ENCODE assay signal across 8 cellular contexts in genomic region chr5:140926903-140927573, GRCh38. TPM values are rescaled to one million over a fixed set of nuclear protein-coding genes. Genes with fewer than 3 reads are reported as not detected.
DNase-seq lines count a peak whose midpoint lies in the region; ATAC-seq and TF ChIP-seq lines count a peak whose summit lies in the region.

No MANE protein-coding gene starts in this region.

- POLR2A ChIA-PET in activated CD4-positive, alpha-beta T cell treated with anti-CD3 and anti-CD28 coated beads for 36 hours (lab: Charles Lee) = interaction anchor here (0.6 kb wide), 1 partner anchor 8 kb away, joined by 3 read pairs; no protein-coding TSS in a partner anchor

- CTCF ChIA-PET in activated CD4-positive, alpha-beta T cell treated with anti-CD3 and anti-CD28 coated beads for 36 hours (lab: Charles Lee) = interaction anchor here (1.0 to 1.8 kb wide), 4 partner anchors 9 to 91 kb away, joined by 3 to 5 read pairs (median 4); no protein-coding TSS in a partner anchor
- CTCF ChIA-PET in mammary epithelial cell (lab: Charles Lee; ENCODE audit: low non-redundant PET) = interaction anchor here (0.7 to 2.1 kb wide), 3 partner anchors 40 to 113 kb away, joined by 3 to 42 read pairs (median 9); partner anchors contain the start of gene PCDHAC2

- intact Hi-C loops in activated CD4-positive, alpha-beta T cell treated with anti-CD3 and anti-CD28 coated beads for 36 hours (cut with DNase I, micrococcal nuclease) = loop anchor here (1.0 to 5.0 kb wide), 2 partner anchors 50 to 114 kb away; partner anchors contain the start of gene PCDHA12 (in 1 of the 2)
- intact Hi-C loops in mammary epithelial cell (cut with micrococcal nuclease) = loop anchor here (1.0 to 2.0 kb wide), 6 partner anchors 40 to 113 kb away; partner anchors contain the start of genes PCDHA12, PCDHA13 and PCDHAC2

- peaks cover 50% of the 10 kb centered on the region for H3K27me3 Mint-ChIP-seq in activated CD4-positive, alpha-beta T cell treated with anti-CD3 and anti-CD28 coated beads for 36 hours

- dilution Hi-C loops in mammary epithelial cell (cut with HindIII; ENCODE audit: low sequenced_read_pairs) = no loop called here

- H3K9ac ChIP-seq in mammary epithelial cell (ENCODE audit: insufficient read depth, low read length) = no peak overlapping the region

- peak overlapping the region; percentile 100 for H3K4me2 ChIP-seq in mammary epithelial cell (ENCODE audit: insufficient read depth, low read depth, low read length)

- H2AFZ ChIP-seq in mammary epithelial cell (ENCODE audit: low read depth, low read length) = peak overlapping the region; percentile 98

- H3K36me3 Mint-ChIP-seq in activated CD4-positive, alpha-beta T cell treated with anti-CD3 and anti-CD28 coated beads for 36 hours (ENCODE audit: low read depth) = peaks cover 2% of the 10 kb centered on the region

- in situ Hi-C loops in mammary epithelial cell (cut with MboI; ENCODE audit: low sequenced_read_pairs in 2 of 2) = loop anchor here in 1 of 2 donors (5.0 to 10.0 kb wide), 2 partner anchors 62 to 115 kb away; partner anchors contain the start of gene PCDHA11

- H3K27ac ChIP-seq in mammary epithelial cell (ENCODE audit: insufficient read depth, low read depth, low read length) (no peak overlapping the region), thoracic aorta (no peak overlapping the region)

- no peaks in the 10 kb centered on the region for H3K79me2 ChIP-seq in mammary epithelial cell (ENCODE audit: insufficient read depth, low read length)

- H3K4me1 ChIP-seq in mammary epithelial cell (ENCODE audit: insufficient read depth, low read length) = peaks cover 18% of the 10 kb centered on the region
- peaks cover 3 to 9% of the 10 kb centered on the region in 2 donors for H3K4me1 ChIP-seq in thoracic aorta (ENCODE audit: control insufficient read depth in 1 of 2, low read depth in 2 of 2)

- peak overlapping the region; percentile 40 for H3K4me3 Mint-ChIP-seq in activated CD4-positive, alpha-beta T cell treated with anti-CD3 and anti-CD28 coated beads for 36 hours

- no peaks in the 10 kb centered on the region for H4K20me1 ChIP-seq in mammary epithelial cell (ENCODE audit: insufficient read depth, low read length)

- no peaks in the 10 kb centered on the region for H3K9me3 Mint-ChIP-seq in activated CD4-positive, alpha-beta T cell treated with anti-CD3 and anti-CD28 coated beads for 36 hours (ENCODE audit: low read depth)

- H3K27me3 ChIP-seq in mammary epithelial cell (ENCODE audit: insufficient read depth, low read length) (peaks cover 3% of the 10 kb centered on the region), thoracic aorta (replicated peaks; ENCODE audit: insufficient read depth) (no peaks in the 10 kb centered on the region)

- TSS peak; percentile 44 for BruUV-seq in mammary epithelial cell (replicated peaks; lab: Mats Ljungman, UMichigan)

- H3K9me3 ChIP-seq in mammary epithelial cell (replicated peaks; ENCODE audit: insufficient read depth, low read length) (no peaks in the 10 kb centered on the region), thoracic aorta (no peaks in the 10 kb centered on the region)

- H3K4me1 Mint-ChIP-seq in activated CD4-positive, alpha-beta T cell treated with anti-CD3 and anti-CD28 coated beads for 36 hours = peaks cover 7% of the 10 kb centered on the region

- H3K27ac Mint-ChIP-seq in activated CD4-positive, alpha-beta T cell treated with anti-CD3 and anti-CD28 coated beads for 36 hours = no peak overlapping the region

- WGBS in mammary epithelial cell (ENCODE audit: low coverage, missing lambda C conversion rate) = 6% methylated on average over 26 of the region's 55 CpGs

- H3K36me3 ChIP-seq in mammary epithelial cell (ENCODE audit: insufficient read depth, low read length) = no peaks in the 10 kb centered on the region
- no peaks in the 10 kb centered on the region for H3K36me3 ChIP-seq in thoracic aorta

- peak; percentile 9 for DNase-seq in activated CD4-positive, alpha-beta T cell treated with anti-CD3 and anti-CD28 coated beads for 36 hours
- DNase-seq in activated CD4-positive, alpha-beta T cell treated with anti-CD3 and anti-CD28 coated beads for 48 hours = no peak
- DNase-seq in mammary epithelial cell = no peak
- DNase-seq in left lobe of liver (ENCODE audit: low spot score) = no peak
- no peak for DNase-seq in thoracic aorta (ENCODE audit: low spot score)
- no peak for DNase-seq in GM10266 (ENCODE audit: extremely low spot score)

- ATAC-seq in activated CD4-positive, alpha-beta T cell treated with anti-CD3 and anti-CD28 coated beads for 36 hours = no peak
- ATAC-seq in left lobe of liver (peak; percentile 56), thoracic aorta (ENCODE audit: insufficient number of reproducible peaks, low FRiP score, low read depth) (no peak), HG02588 (IDR thresholded peaks at IDR 0.05; ENCODE audit: unreplicated experiment) (no peak), GM21367 (IDR thresholded peaks at IDR 0.05; ENCODE audit: unreplicated experiment) (no peak)

- H3K4me3 ChIP-seq in mammary epithelial cell (replicated peaks in 1 of 3; ENCODE audit: insufficient read depth in 1 of 3, low read depth in 2 of 3, low read length in 3 of 3) (peak overlapping the region; percentile 75 to 80 (median 77)), thoracic aorta (peak overlapping the region; percentile 76)

- TF ChIP-seq CTCF in mammary epithelial cell (conservative IDR thresholded peaks at IDR 0.05 in 1 of 2, IDR thresholded peaks at IDR 0.05 in 1 of 2; ENCODE audit: extremely low read depth in 1 of 2, insufficient read depth in 1 of 2, low read depth in 1 of 2, low read length in 2 of 2) (no peak), thoracic aorta (IDR thresholded peaks at IDR 0.05) (no peak), GM10266 (IDR thresholded peaks at IDR 0.05; ENCODE audit: control insufficient read depth, insufficient read depth, low read depth, missing control alignments) (no peak)

RNA-seq across cellular contexts. Expression of gene PCDHAC1, which starts 0.9 kb away (rescaled TPM):
- not detected for total RNA-seq in activated CD4-positive, alpha-beta T cell treated with anti-CD3 and anti-CD28 coated beads for 36 hours
- total RNA-seq in mammary epithelial cell (1 to 10 TPM; 1.3 to 2.8 TPM), left lobe of liver (0.28 TPM), thoracic aorta (1 to 10 TPM in 1 of 2 donors, under 1 TPM in 1; 0.71 to 1.2 TPM)
- 1.5 TPM for polyA plus RNA-seq in mammary epithelial cell
- polyA minus RNA-seq in mammary epithelial cell = 0.52 TPM

RNA-seq across cellular contexts. Expression of gene PCDHAC2, which starts 39.2 kb away (rescaled TPM):
- not detected for total RNA-seq in activated CD4-positive, alpha-beta T cell treated with anti-CD3 and anti-CD28 coated beads for 36 hours
- total RNA-seq in mammary epithelial cell (1 to 10 TPM; 3.7 to 5.8 TPM), left lobe of liver (0.86 TPM), thoracic aorta (under 1 TPM in 1 of 2 donors, not detected in 1; 0.71 TPM)
- 5.4 TPM for polyA plus RNA-seq in mammary epithelial cell
- 12.6 TPM for polyA minus RNA-seq in mammary epithelial cell

RNA-seq across cellular contexts. Expression of gene PCDHA13, which starts 45.1 kb away (rescaled TPM):
- not detected for total RNA-seq in activated CD4-positive, alpha-beta T cell treated with anti-CD3 and anti-CD28 coated beads for 36 hours
- 1 to 10 TPM in 1 of 2 donors, under 1 TPM in 1; 0.52 to 1.2 TPM for total RNA-seq in mammary epithelial cell
- 0.11 TPM for polyA plus RNA-seq in mammary epithelial cell
- polyA minus RNA-seq in mammary epithelial cell = not detected
- total RNA-seq in left lobe of liver = 0.28 TPM
- total RNA-seq in thoracic aorta = under 1 TPM; 0.54 to 0.56 TPM

RNA-seq across cellular contexts. Expression of gene PCDHA12, which starts 51.9 kb away (rescaled TPM):
- not detected for total RNA-seq in activated CD4-positive, alpha-beta T cell treated with anti-CD3 and anti-CD28 coated beads for 36 hours
- total RNA-seq in mammary epithelial cell = 1 to 10 TPM in 1 of 2 donors, under 1 TPM in 1; 0.45 to 6.8 TPM
- 0.03 TPM for polyA plus RNA-seq in mammary epithelial cell
- not detected for polyA minus RNA-seq in mammary epithelial cell
- total RNA-seq in left lobe of liver = 0.08 TPM
- total RNA-seq in thoracic aorta = under 1 TPM; 0.21 to 0.68 TPM

RNA-seq across cellular contexts. Expression of gene PCDHA11, which starts 58.3 kb away (rescaled TPM):
- not detected for total RNA-seq in activated CD4-positive, alpha-beta T cell treated with anti-CD3 and anti-CD28 coated beads for 36 hours
- total RNA-seq in mammary epithelial cell (1 to 10 TPM in 1 of 2 donors, under 1 TPM in 1; 0.21 to 2.0 TPM), left lobe of liver (0.23 TPM), thoracic aorta (under 1 TPM; 0.14 to 0.21 TPM)
- polyA plus RNA-seq in mammary epithelial cell = 1.2 TPM
- polyA minus RNA-seq in mammary epithelial cell = not detected
